8 cellular contexts compared by ENCODE assay signal in the genomic region with DNA sequence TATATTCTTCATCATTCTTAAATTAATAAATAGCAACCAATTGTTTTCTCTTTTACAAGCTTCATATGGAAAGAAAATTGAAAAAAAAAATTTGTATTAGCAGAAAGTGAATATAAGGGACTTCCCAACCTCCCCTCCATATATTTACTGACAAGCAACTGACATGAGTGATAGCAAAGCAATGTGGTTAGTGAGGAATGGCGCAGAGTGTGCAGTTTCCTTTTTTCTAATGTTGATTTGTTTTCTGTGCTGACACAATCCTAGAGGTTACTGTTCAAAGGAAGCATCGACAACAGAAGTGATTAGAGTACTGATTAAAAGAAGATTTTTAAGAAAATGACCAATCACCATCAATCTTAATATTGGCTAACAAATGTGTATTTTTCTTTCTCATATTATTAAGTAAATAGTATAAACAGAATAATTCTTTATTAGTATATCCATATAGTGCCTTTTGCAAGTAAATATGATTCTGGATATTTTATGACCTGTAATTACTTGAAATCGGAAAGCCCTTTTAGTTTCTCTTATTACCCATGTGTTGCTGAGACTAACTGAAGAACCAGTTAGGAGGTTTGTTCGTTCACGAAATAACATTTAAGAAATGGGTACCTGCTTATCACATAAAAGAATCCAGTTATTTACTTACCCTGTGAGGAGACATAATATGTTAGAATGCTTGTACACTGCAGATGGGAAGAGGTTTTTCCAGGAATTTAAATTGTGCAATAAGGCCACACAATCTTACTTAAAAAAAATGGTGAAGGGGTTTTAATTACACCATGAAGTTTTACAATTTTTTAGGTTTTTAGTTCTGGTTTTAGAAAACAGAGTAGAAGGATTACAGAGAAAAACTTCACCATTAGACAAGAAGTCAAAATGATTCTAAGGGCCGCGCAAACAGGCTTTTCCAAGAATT. TPM values are rescaled to one million over a fixed set of nuclear protein-coding genes. Genes with fewer than 3 reads are reported as not detected.
DNase-seq lines count a peak whose midpoint lies in the region; ATAC-seq and TF ChIP-seq lines count a peak whose summit lies in the region.

No MANE protein-coding gene starts in this region.

- H3K27ac ChIP-seq in right lobe of liver, result peak overlapping the region in 2 of 3 donors; percentile 53 to 69
- peak overlapping the region; percentile 83 to 85 for H3K27ac ChIP-seq in uterus

- no peak for TF ChIP-seq CTCF in AG10803 (conservative IDR thresholded peaks at IDR 0.05; ENCODE audit: low read length)
- no peak for TF ChIP-seq CTCF in right lobe of liver (IDR thresholded peaks at IDR 0.05)
- TF ChIP-seq CTCF in uterus (IDR thresholded peaks at IDR 0.05), result no peak

- H3K27me3 ChIP-seq in right lobe of liver (peaks cover 0 to 13% of the 10 kb centered on the region in 2 donors), uterus (no peaks in the 10 kb centered on the region)

- TF ChIP-seq POLR2A in right lobe of liver (IDR thresholded peaks at IDR 0.05) (no peak), uterus (IDR thresholded peaks at IDR 0.05) (no peak)

- intact Hi-C loops in right lobe of liver (cut with DNase I) (no loop called here), uterus (cut with DNase I; ENCODE audit: low total_unique reads) (no loop called here)

- WGBS in right lobe of liver (ENCODE audit: insufficient coverage, low coverage, low lambda C conversion rate, missing lambda C conversion rate), result 36% methylated on average over 7 of the region's 7 CpGs

- H3K4me3 ChIP-seq in AG10803 (ENCODE audit: low read length), result peak overlapping the region; percentile 75
- peak overlapping the region; percentile 46 to 73 (median 58) for H3K4me3 ChIP-seq in right lobe of liver
- H3K4me3 ChIP-seq in uterus, result peak overlapping the region; percentile 65 to 71

- H3K9me3 ChIP-seq in right lobe of liver (no peaks in the 10 kb centered on the region), uterus (no peaks in the 10 kb centered on the region)

- no peaks in the 10 kb centered on the region for H3K36me3 ChIP-seq in right lobe of liver
- no peaks in the 10 kb centered on the region for H3K36me3 ChIP-seq in uterus

- H3K4me1 ChIP-seq in right lobe of liver, result peaks cover 0 to 11% (median 2%) of the 10 kb centered on the region in 4 donors
- H3K4me1 ChIP-seq in uterus, result no peaks in the 10 kb centered on the region

- no peak for ATAC-seq in right lobe of liver

- DNase-seq in AG10803 (ENCODE audit: low read depth) (peak; percentile 38), KBM-7 (peak; percentile 36), amniotic epithelial cell (ENCODE audit: low read depth) (peak; percentile 42), right lobe of liver (no peak), uterus (no peak), NCI-H345 (lab: John Stamatoyannopoulos, UW) (no peak), hippocampal formation (lab: John Stamatoyannopoulos, UW) (no peak), AG08395 (ENCODE audit: low spot score) (no peak)

- in situ Hi-C loops in KBM-7 (cut with MboI; ENCODE audit: low pct_unique_long_range_greater_than_20kb, low sequenced_read_pairs), result no loop called here

RNA-seq across cellular contexts. Expression of a gene that starts 1.4 kb away (rescaled TPM):
- total RNA-seq in right lobe of liver, result 1 to 10 TPM in 5 of 6 experiments, under 1 TPM in 1; 0.84 to 4.4 (median 2.9) TPM
- total RNA-seq in uterus, result 10 to 100 TPM in 1 of 4 donors, 1 to 10 TPM in 3; 5.9 to 10.2 (median 8.0) TPM

Comparison
In these comparisons a context has a peak if more than half of its experiments do, and no peak if none do; other contexts are left out.
1. DNase-seq: peak in AG10803 (single experiment), KBM-7 (single experiment) and amniotic epithelial cell (single experiment); none in right lobe of liver (0 of 3), uterus (0 of 2), NCI-H345 (single experiment), hippocampal formation (0 of 2) and AG08395 (single experiment).
2. Peak in every context shown above with its lines, with median percentiles within 50 percentile points of each other: H3K4me3 ChIP-seq.